25 cellular contexts compared by ENCODE assay signal in genomic region chr3:68032219-68032618, GRCh38.
DNase-seq lines count a peak whose midpoint lies in the region; ATAC-seq, FAIRE-seq and TF ChIP-seq lines count a peak whose summit lies in the region.
"Had no signal": no experiment of that assay in that cellular context is flagged by ENCODE, and none has a peak within 500 bp of the region (broad histone marks: within the 10 kb centered on the region; RNA-seq: fewer than 3 reads in every experiment).

No MANE protein-coding gene starts in this region.

- peak overlapping the region; percentile 56 for H2AFZ ChIP-seq in H9 (ENCODE audit: low read length)
- peak overlapping the region; percentile 81; the same call in 1 of the 2 replicates for H2AFZ ChIP-seq in H1 (ENCODE audit: low read length)

- H3K4me2 ChIP-seq in H9 (ENCODE audit: insufficient read depth, insufficient read length, low read length) (no peak overlapping the region), H1 (ENCODE audit: insufficient read depth in 1 of 2, low read depth in 2 of 2, low read length in 2 of 2) (no peak overlapping the region)
- H3K4me2 ChIP-seq: BLaER1 had no signal

- H3K9me3 ChIP-seq in H9 (ENCODE audit: control insufficient read depth, low read depth, low read length) = no peaks in the 10 kb centered on the region
- H3K9me3 ChIP-seq in H1 (ENCODE audit: insufficient read depth in 2 of 2, low read depth in 1 of 2, low read length in 1 of 2) = no peaks in the 10 kb centered on the region
- no peaks in the 10 kb centered on the region for H3K9me3 ChIP-seq in tibial artery
- H3K9me3 ChIP-seq: BE2C, BLaER1 had no signal

- no peak overlapping the region for H3K4ac ChIP-seq in H9 (ENCODE audit: low read depth, low read length)
- no peak overlapping the region for H3K4ac ChIP-seq in H1 (replicated peaks; ENCODE audit: insufficient read length, low read depth, low read length)

- H3K23ac ChIP-seq in H9 (ENCODE audit: insufficient read length, low read depth, low read length) (no peak overlapping the region), H1 (ENCODE audit: insufficient read length) (no peak overlapping the region)

- DNase-seq in H9 = no peak
- DNase-seq in H1 (ENCODE audit: low read depth in 1 of 2, low spot score in 2 of 2) = no peak
- no peak for DNase-seq in tibial artery
- DNase-seq in activated CD8-positive, alpha-beta memory T cell treated with anti-CD3 and anti-CD28 coated beads, Interleukin-2, amount 10 ng/mL, durations not matched to agents 7 days and 5 days = no peak
- DNase-seq in Calu3 = no peak
- no peak for DNase-seq in NCI-H2107 (lab: John Stamatoyannopoulos, UW)
- DNase-seq in NCI-H345 treated with DMSO at 0.1 percent for 48 hours (lab: John Stamatoyannopoulos, UW; ENCODE audit: unreplicated experiment) = no peak
- DNase-seq: 8988T; ACHN; BE2C; C1 segment of cervical spinal cord; CD4-positive, alpha-beta memory T cell; CD4-positive, CD25-positive, alpha-beta regulatory T cell; CD8-positive, alpha-beta memory T cell; COR-L47; DMS79 treated with DMSO at 0.1 percent for 48 hours; EL; GDM1 had no signal

- no peak overlapping the region for H4K8ac ChIP-seq in H9 (replicated peaks; ENCODE audit: insufficient read length, low read depth, low read length)
- no peak overlapping the region for H4K8ac ChIP-seq in H1 (ENCODE audit: extremely low read depth, insufficient read depth, low read length)

- no peak for TF ChIP-seq CTCF in H9 (conservative IDR thresholded peaks at IDR 0.05)
- TF ChIP-seq CTCF in H1 (IDR thresholded peaks at IDR 0.05; ENCODE audit: control extremely low read depth in 1 of 3, insufficient read depth in 1 of 3, low read depth in 1 of 3, low read length in 3 of 3) = no peak
- TF ChIP-seq CTCF in tibial artery (IDR thresholded peaks at IDR 0.05) = no peak
- no peak for TF ChIP-seq CTCF in Calu3 (IDR thresholded peaks at IDR 0.05; ENCODE audit: unreplicated experiment)

- H3K18ac ChIP-seq in H9 (ENCODE audit: insufficient read length, low read depth, low read length) = no peak overlapping the region
- no peak overlapping the region for H3K18ac ChIP-seq in H1 (ENCODE audit: extremely low read depth, low read length)

- POLR2A ChIA-PET in H1 (lab: Charles Lee; ENCODE audit: partially characterized antibody) = no interaction called here

- no peak overlapping the region for H2BK5ac ChIP-seq in H9 (ENCODE audit: insufficient read length, low read length)
- H2BK5ac ChIP-seq in H1 (ENCODE audit: low read depth, low read length) = no peak overlapping the region

- H2BK20ac ChIP-seq in H9 (ENCODE audit: low read depth, low read length, poor library complexity, severe bottlenecking) (no peak overlapping the region), H1 (ENCODE audit: low read length) (no peak overlapping the region)

- no TSS peak for BruUV-seq in Calu3 (replicated peaks; lab: Mats Ljungman, UMichigan)

- H2BK12ac ChIP-seq in H9 (ENCODE audit: insufficient read length, low read depth, low read length) (no peak overlapping the region), H1 (ENCODE audit: low read depth, low read length) (no peak overlapping the region)

- no peak for FAIRE-seq in H1 (lab: Jason Lieb, UNC)
- FAIRE-seq: A204.1, D721Med, GM12878, GM12892, GM18507 had no signal

- TF ChIP-seq POLR2A in H1 (IDR thresholded peaks at IDR 0.05; ENCODE audit: control extremely low read depth in 1 of 2, low read depth in 2 of 2, low read length in 2 of 2) = no peak

- ATAC-seq in activated CD8-positive, alpha-beta memory T cell treated with anti-CD3 and anti-CD28 coated beads, Interleukin-2, amount 10 ng/mL, durations not matched to agents 7 days and 5 days = no peak
- ATAC-seq: GM12878 had no signal

- H3K36me3 Mint-ChIP-seq in H9 (ENCODE audit: insufficient read depth in 1 of 3, low read depth in 3 of 3) = no peaks in the 10 kb centered on the region
- H3K36me3 Mint-ChIP-seq in activated CD8-positive, alpha-beta memory T cell treated with anti-CD3 and anti-CD28 coated beads, Interleukin-2, amount 10 ng/mL, durations not matched to agents 7 days and 5 days = no peaks in the 10 kb centered on the region
- H3K36me3 Mint-ChIP-seq in Calu3 (ENCODE audit: insufficient read depth, unreplicated experiment) = no peaks in the 10 kb centered on the region
- H3K36me3 Mint-ChIP-seq: CD14-positive monocyte; CD4-positive, alpha-beta memory T cell; CD4-positive, CD25-positive, alpha-beta regulatory T cell; CD8-positive, alpha-beta memory T cell had no signal

- H3K27me3 Mint-ChIP-seq in H9 (ENCODE audit: low read depth) = no peaks in the 10 kb centered on the region
- H3K27me3 Mint-ChIP-seq in activated CD8-positive, alpha-beta memory T cell treated with anti-CD3 and anti-CD28 coated beads, Interleukin-2, amount 10 ng/mL, durations not matched to agents 7 days and 5 days = no peaks in the 10 kb centered on the region
- H3K27me3 Mint-ChIP-seq in Calu3 (ENCODE audit: unreplicated experiment) = peaks cover 15% of the 10 kb centered on the region
- H3K27me3 Mint-ChIP-seq: CD4-positive, CD25-positive, alpha-beta regulatory T cell had no signal

- H3K79me2 ChIP-seq in H9 (ENCODE audit: insufficient read depth, low read length) (no peaks in the 10 kb centered on the region), H1 (ENCODE audit: control insufficient read depth in 1 of 2, insufficient read depth in 2 of 2, low read length in 2 of 2) (no peaks in the 10 kb centered on the region)

- H4K20me1 ChIP-seq in H9 (ENCODE audit: control insufficient read depth, insufficient read depth, insufficient read length) (no peaks in the 10 kb centered on the region), H1 (replicated peaks in 1 of 2; ENCODE audit: control insufficient read depth in 1 of 2, insufficient read depth in 2 of 2, low read length in 2 of 2) (no peaks in the 10 kb centered on the region)
- H4K20me1 ChIP-seq: BLaER1 had no signal

- no peak overlapping the region for H3K4me3 Mint-ChIP-seq in H9
- H3K4me3 Mint-ChIP-seq in activated CD8-positive, alpha-beta memory T cell treated with anti-CD3 and anti-CD28 coated beads, Interleukin-2, amount 10 ng/mL, durations not matched to agents 7 days and 5 days = no peak overlapping the region
- no peak overlapping the region for H3K4me3 Mint-ChIP-seq in Calu3 (ENCODE audit: low read depth, unreplicated experiment)
- H3K4me3 Mint-ChIP-seq: CD14-positive monocyte; CD4-positive, alpha-beta memory T cell; CD4-positive, CD25-positive, alpha-beta regulatory T cell; CD8-positive, alpha-beta memory T cell had no signal

- no peak overlapping the region for H3K27ac ChIP-seq in H9 (ENCODE audit: insufficient read length, low read depth, low read length)
- H3K27ac ChIP-seq in H1 (ENCODE audit: low read depth, low read length) = no peak overlapping the region
- peak overlapping the region; percentile 49 to 60 for H3K27ac ChIP-seq in tibial artery
- H3K27ac ChIP-seq: BLaER1 had no signal

- H2BK120ac ChIP-seq in H9 (ENCODE audit: low read depth, low read length, poor library complexity, severe bottlenecking) = no peak overlapping the region
- H2BK120ac ChIP-seq in H1 (replicated peaks; ENCODE audit: low read depth, low read length) = no peak overlapping the region

- no peak overlapping the region for H3T11ph ChIP-seq in H9 (ENCODE audit: low read length)

- intact Hi-C loops in tibial artery (cut with DNase I; ENCODE audit: low total_unique reads) (no loop called here), Calu3 (cut with micrococcal nuclease; ENCODE audit: unreplicated experiment) (no loop called here)

- H4K5ac ChIP-seq in H9 (ENCODE audit: insufficient read length, low read depth, low read length) (no peak overlapping the region), H1 (ENCODE audit: insufficient read length, low read depth, low read length) (no peak overlapping the region)

- no peaks in the 10 kb centered on the region for H3K4me1 ChIP-seq in H9 (ENCODE audit: insufficient read depth, low read length)
- no peaks in the 10 kb centered on the region for H3K4me1 ChIP-seq in H1 (replicated peaks in 1 of 4; ENCODE audit: control insufficient read depth in 3 of 4, insufficient read depth in 4 of 4, low read length in 3 of 4)
- peaks cover 0 to 32% (median 2%) of the 10 kb centered on the region in 4 donors for H3K4me1 ChIP-seq in tibial artery
- H3K4me1 ChIP-seq: BE2C, BLaER1 had no signal

- H3K36me3 ChIP-seq in H1 (ENCODE audit: control insufficient read depth in 2 of 4, insufficient read depth in 4 of 4, low read length in 3 of 4) (no peaks in the 10 kb centered on the region), tibial artery (no peaks in the 10 kb centered on the region)
- H3K36me3 ChIP-seq: BE2C, BLaER1 had no signal

- H3K9ac ChIP-seq in H9 (ENCODE audit: extremely low read depth, insufficient read length, low read length) (no peak overlapping the region), H1 (replicated peaks in 1 of 4; ENCODE audit: extremely low read depth in 1 of 4, low read depth in 3 of 4, low read length in 3 of 4) (no peak overlapping the region)
- H3K9ac ChIP-seq: BLaER1 had no signal

- H3K56ac ChIP-seq in H9 (ENCODE audit: insufficient read length, low read depth, low read length) (no peak overlapping the region), H1 (replicated peaks; ENCODE audit: insufficient read length, low read depth, low read length) (no peak overlapping the region)

- no peak for TF ChIP-seq RAD21 in H1 (IDR thresholded peaks at IDR 0.05 in 1 of 2, conservative IDR thresholded peaks at IDR 0.05 in 1 of 2; ENCODE audit: low read depth in 2 of 2, low read length in 2 of 2)

- H3K4me1 Mint-ChIP-seq in H9 (no peaks in the 10 kb centered on the region), Calu3 (ENCODE audit: low read depth, unreplicated experiment) (no peaks in the 10 kb centered on the region)
- no peaks in the 10 kb centered on the region for H3K4me1 Mint-ChIP-seq in activated CD8-positive, alpha-beta memory T cell treated with anti-CD3 and anti-CD28 coated beads, Interleukin-2, amount 10 ng/mL, durations not matched to agents 7 days and 5 days
- H3K4me1 Mint-ChIP-seq: CD14-positive monocyte; CD4-positive, CD25-positive, alpha-beta regulatory T cell; CD8-positive, alpha-beta memory T cell had no signal

- CTCF ChIA-PET in H1 (lab: Charles Lee; ENCODE audit: partially characterized antibody) (no interaction called here), Calu3 (lab: Charles Lee) (no interaction called here)
- CTCF ChIA-PET in activated CD8-positive, alpha-beta memory T cell treated with anti-CD3 and anti-CD28 coated beads, Interleukin-2, amount 10 ng/mL, durations not matched to agents 7 days and 5 days (lab: Charles Lee) = no interaction called here

- H3K27ac Mint-ChIP-seq in H9 (no peak overlapping the region), Calu3 (ENCODE audit: unreplicated experiment) (no peak overlapping the region)
- no peak overlapping the region for H3K27ac Mint-ChIP-seq in activated CD8-positive, alpha-beta memory T cell treated with anti-CD3 and anti-CD28 coated beads, Interleukin-2, amount 10 ng/mL, durations not matched to agents 7 days and 5 days
- H3K27ac Mint-ChIP-seq: CD14-positive monocyte; CD4-positive, alpha-beta memory T cell; CD4-positive, CD25-positive, alpha-beta regulatory T cell; CD8-positive, alpha-beta memory T cell had no signal

- H2BK15ac ChIP-seq in H9 (ENCODE audit: low read depth, low read length) (no peak overlapping the region), H1 (ENCODE audit: low read length) (no peak overlapping the region)

- H3K9me3 Mint-ChIP-seq in H9 (no peaks in the 10 kb centered on the region), Calu3 (ENCODE audit: low read depth, unreplicated experiment) (no peaks in the 10 kb centered on the region)
- H3K9me3 Mint-ChIP-seq in activated CD8-positive, alpha-beta memory T cell treated with anti-CD3 and anti-CD28 coated beads, Interleukin-2, amount 10 ng/mL, durations not matched to agents 7 days and 5 days (ENCODE audit: low read depth) = peaks cover 1% of the 10 kb centered on the region
- H3K9me3 Mint-ChIP-seq: CD8-positive, alpha-beta memory T cell had no signal

- H3K27me3 ChIP-seq in H9 (ENCODE audit: insufficient read depth, low read length) (no peaks in the 10 kb centered on the region), H1 (replicated peaks in 1 of 4; ENCODE audit: control insufficient read depth in 3 of 4, extremely low read depth in 1 of 4, insufficient read depth in 3 of 4, low read length in 3 of 4) (no peaks in the 10 kb centered on the region), tibial artery (no peaks in the 10 kb centered on the region)
- H3K27me3 ChIP-seq: BE2C, BLaER1 had no signal

- H3K79me1 ChIP-seq in H9 (ENCODE audit: insufficient read depth, low read depth, low read length, poor library complexity, severe bottlenecking) (no peaks in the 10 kb centered on the region), H1 (ENCODE audit: low read depth, low read length) (no peaks in the 10 kb centered on the region)

- no peak for TF ChIP-seq EP300 in H1 (IDR thresholded peaks at IDR 0.05; ENCODE audit: borderline replicate concordance in 1 of 2, low read depth in 2 of 2, low read length in 2 of 2)

- no peak overlapping the region for H2AK5ac ChIP-seq in H9 (ENCODE audit: insufficient read length, low read length)
- H2AK5ac ChIP-seq in H1 (ENCODE audit: low read depth, low read length) = no peak overlapping the region

- H3K14ac ChIP-seq in H9 (ENCODE audit: insufficient read depth, low read length) = no peak overlapping the region
- no peak overlapping the region for H3K14ac ChIP-seq in H1 (ENCODE audit: insufficient read length)

- H3K23me2 ChIP-seq in H9 (ENCODE audit: insufficient read length, low read depth, low read length, poor library complexity, severe bottlenecking) = no peaks in the 10 kb centered on the region
- H3K23me2 ChIP-seq in H1 (ENCODE audit: low read depth, low read length) = no peaks in the 10 kb centered on the region

- H3K4me3 ChIP-seq in H1 (ENCODE audit: extremely low read depth in 1 of 4, insufficient read depth in 2 of 4, low read depth in 3 of 4, low read length in 4 of 4) (no peak overlapping the region), tibial artery (no peak overlapping the region)
- H3K4me3 ChIP-seq: BLaER1, GM12878 had no signal

- H4K91ac ChIP-seq in H9 (ENCODE audit: insufficient read length, low read depth, low read length) (no peak overlapping the region), H1 (replicated peaks; ENCODE audit: insufficient read length, low read length) (no peak overlapping the region)

Comparison
In these comparisons a context has a peak if more than half of its experiments do, and no peak if none do; other contexts are left out.
1. H3K27ac ChIP-seq: peak in tibial artery (2 of 2); none in H9 (single experiment) and H1 (single experiment).